Comparison of ENCODE assay signal across 14 cellular contexts in genomic region chr6:166589334-166589731, GRCh38. TPM values are rescaled to one million over a fixed set of nuclear protein-coding genes. Genes with fewer than 3 reads are reported as not detected.
DNase-seq lines count a peak whose midpoint lies in the region; ATAC-seq, FAIRE-seq and TF ChIP-seq lines count a peak whose summit lies in the region.
"Had no signal": no experiment of that assay in that cellular context is flagged by ENCODE, and none has a peak within 500 bp of the region (broad histone marks: within the 10 kb centered on the region; RNA-seq: fewer than 3 reads in every experiment).

No MANE protein-coding gene starts in this region.

- no peak for TF ChIP-seq CTCF in GM12878 (IDR thresholded peaks at IDR 0.05 in 2 of 3, conservative IDR thresholded peaks at IDR 0.05 in 1 of 3; ENCODE audit: control insufficient read depth in 2 of 3, extremely low read depth in 1 of 3, insufficient read depth in 1 of 3, low read depth in 3 of 3, low read length in 3 of 3)

- no peak for TF ChIP-seq RAD21 in GM12878 (IDR thresholded peaks at IDR 0.05; ENCODE audit: insufficient read depth, low read depth, low read length)

- no peaks in the 10 kb centered on the region for H4K20me1 ChIP-seq in GM12878 (ENCODE audit: control insufficient read depth, insufficient read depth)

- peak in 1 of 2 donors; percentile 23 for ATAC-seq in activated T-cell treated with anti-CD3 and anti-CD28 coated beads, Interleukin-2, amount 50 U/mL, for 72 hours (replicated peaks in 1 of 2)
- ATAC-seq in HG02759 (IDR thresholded peaks at IDR 0.05; ENCODE audit: unreplicated experiment) (peak; percentile 25), GM12878 (peak; percentile 45), HG03571 (IDR thresholded peaks at IDR 0.05; ENCODE audit: unreplicated experiment) (no peak)
- ATAC-seq in stimulated activated effector memory CD8-positive, alpha-beta T cell treated with anti-CD3 and anti-CD28 coated beads, Interleukin-12 subunit alpha, Interleukin-12 subunit beta, amount 100 ng/mL, for 72 hours, result peak; percentile 49
- no peak for ATAC-seq in naive thymus-derived CD4-positive, alpha-beta T cell
- ATAC-seq: A549 had no signal

- no peak for DNase-seq in activated T-cell treated with anti-CD3 and anti-CD28 coated beads, Interleukin-2, amount 50 U/mL, for 72 hours
- no peak for DNase-seq in activated T-cell treated with anti-CD3 and anti-CD28 coated beads, Interleukin-2, amount 50 U/mL, for 48 hours
- DNase-seq in GM12878 (ENCODE audit: low read depth, low spot score) (peak; percentile 42), NOMO-1 treated with DMSO at 0.1 percent for 48 hours (lab: John Stamatoyannopoulos, UW; ENCODE audit: unreplicated experiment) (no peak)
- no peak for DNase-seq in stimulated activated effector memory CD8-positive, alpha-beta T cell treated with anti-CD3 and anti-CD28 coated beads, Interleukin-12 subunit alpha, Interleukin-12 subunit beta, amount 100 ng/mL, for 72 hours (ENCODE audit: low spot score in 2 of 2)
- no peak for DNase-seq in naive thymus-derived CD4-positive, alpha-beta T cell
- DNase-seq: activated T-cell treated with anti-CD3 and anti-CD28 coated beads, Interleukin-2, amount 50 U/mL, for 24 hours had no signal

- peak overlapping the region; percentile 73 for H3K27ac ChIP-seq in GM12878 (ENCODE audit: control insufficient read depth, insufficient read depth)
- no peak overlapping the region for H3K27ac ChIP-seq in naive thymus-derived CD4-positive, alpha-beta T cell (ENCODE audit: low read depth, low read length)
- H3K27ac ChIP-seq: A549, cardiac muscle cell, neural progenitor cell had no signal

- H3K4me3 Mint-ChIP-seq in activated T-cell treated with anti-CD3 and anti-CD28 coated beads, Interleukin-2, amount 50 U/mL, for 72 hours, result peak overlapping the region; percentile 5 to 45
- H3K4me3 Mint-ChIP-seq in stimulated activated effector memory CD8-positive, alpha-beta T cell treated with anti-CD3 and anti-CD28 coated beads, Interleukin-12 subunit alpha, Interleukin-12 subunit beta, amount 100 ng/mL, for 72 hours, result no peak overlapping the region
- no peak overlapping the region for H3K4me3 Mint-ChIP-seq in naive thymus-derived CD4-positive, alpha-beta T cell
- H3K4me3 Mint-ChIP-seq: activated T-cell treated with anti-CD3 and anti-CD28 coated beads, Interleukin-2, amount 50 U/mL, for 24 hours; neural progenitor cell had no signal

- intact Hi-C loops in GM12878 (cut with micrococcal nuclease; ENCODE audit: unreplicated experiment), result loop anchor here (2.0 kb wide), 1 partner anchor 37 kb away; the partner anchor contains the start of gene RPS6KA2
- intact Hi-C loops in naive thymus-derived CD4-positive, alpha-beta T cell (cut with micrococcal nuclease), result no loop called here

- no peak for TF ChIP-seq POLR2A in GM12878 (IDR thresholded peaks at IDR 0.05; ENCODE audit: low read depth, low read length)

- TF ChIP-seq EP300 in GM12878 (IDR thresholded peaks at IDR 0.05; ENCODE audit: borderline replicate concordance in 1 of 2, control insufficient read depth in 1 of 2, low read depth in 2 of 2, low read length in 2 of 2), result no peak

- WGBS in GM12878 (ENCODE audit: insufficient coverage, insufficient replicate concordance, low lambda C conversion rate, missing lambda C conversion rate), result 7% methylated on average over 4 of the region's 4 CpGs

- H3K36me3 Mint-ChIP-seq in activated T-cell treated with anti-CD3 and anti-CD28 coated beads, Interleukin-2, amount 50 U/mL, for 72 hours (ENCODE audit: insufficient read depth in 2 of 2), result no peaks in the 10 kb centered on the region
- H3K36me3 Mint-ChIP-seq in stimulated activated effector memory CD8-positive, alpha-beta T cell treated with anti-CD3 and anti-CD28 coated beads, Interleukin-12 subunit alpha, Interleukin-12 subunit beta, amount 100 ng/mL, for 72 hours, result no peaks in the 10 kb centered on the region
- H3K36me3 Mint-ChIP-seq in naive thymus-derived CD4-positive, alpha-beta T cell, result no peaks in the 10 kb centered on the region

- POLR2A ChIA-PET in GM12878 (lab: Charles Lee), result no interaction called here
- POLR2A ChIA-PET in naive thymus-derived CD4-positive, alpha-beta T cell (lab: Charles Lee), result no interaction called here

- H3K4me1 ChIP-seq in GM12878 (ENCODE audit: control insufficient read depth, insufficient read depth, low read length), result peaks cover 32% of the 10 kb centered on the region
- peaks cover 0 to 5% of the 10 kb centered on the region in 2 donors for H3K4me1 ChIP-seq in naive thymus-derived CD4-positive, alpha-beta T cell (ENCODE audit: control insufficient read depth in 2 of 2, insufficient read depth in 2 of 2, low read length in 2 of 2)
- H3K4me1 ChIP-seq: A549 had no signal

- H3K36me3 ChIP-seq in GM12878 (ENCODE audit: control insufficient read depth in 2 of 2, insufficient read depth in 2 of 2, low read length in 1 of 2), result no peaks in the 10 kb centered on the region
- no peaks in the 10 kb centered on the region for H3K36me3 ChIP-seq in naive thymus-derived CD4-positive, alpha-beta T cell (ENCODE audit: control insufficient read depth in 2 of 3, insufficient read depth in 3 of 3, low read length in 3 of 3)
- H3K36me3 ChIP-seq: cardiac muscle cell, esophagus muscularis mucosa, neural progenitor cell had no signal

- in situ Hi-C loops in GM12878 (cut with MboI), result no loop called here

- FAIRE-seq in GM12878 (lab: Jason Lieb, UNC), result no peak
- FAIRE-seq: A549, H1 had no signal

- no peaks in the 10 kb centered on the region for H3K9me3 Mint-ChIP-seq in activated T-cell treated with anti-CD3 and anti-CD28 coated beads, Interleukin-2, amount 50 U/mL, for 72 hours
- no peaks in the 10 kb centered on the region for H3K9me3 Mint-ChIP-seq in stimulated activated effector memory CD8-positive, alpha-beta T cell treated with anti-CD3 and anti-CD28 coated beads, Interleukin-12 subunit alpha, Interleukin-12 subunit beta, amount 100 ng/mL, for 72 hours
- H3K9me3 Mint-ChIP-seq in naive thymus-derived CD4-positive, alpha-beta T cell, result no peaks in the 10 kb centered on the region
- H3K9me3 Mint-ChIP-seq: activated T-cell treated with anti-CD3 and anti-CD28 coated beads, Interleukin-2, amount 50 U/mL, for 24 hours; neural progenitor cell had no signal

- H3K27me3 Mint-ChIP-seq in activated T-cell treated with anti-CD3 and anti-CD28 coated beads, Interleukin-2, amount 50 U/mL, for 72 hours (ENCODE audit: low read depth), result no peaks in the 10 kb centered on the region
- H3K27me3 Mint-ChIP-seq in naive thymus-derived CD4-positive, alpha-beta T cell, result no peaks in the 10 kb centered on the region
- H3K27me3 Mint-ChIP-seq: activated T-cell treated with anti-CD3 and anti-CD28 coated beads, Interleukin-2, amount 50 U/mL, for 24 hours had no signal

- H3K4me3 ChIP-seq in GM12878, result peak overlapping the region; percentile 57; the same call in 1 of the 2 replicates
- no peak overlapping the region for H3K4me3 ChIP-seq in naive thymus-derived CD4-positive, alpha-beta T cell (ENCODE audit: low read length)
- H3K4me3 ChIP-seq: A549, cardiac muscle cell, esophagus muscularis mucosa, neural progenitor cell had no signal

- no peaks in the 10 kb centered on the region for H3K27me3 ChIP-seq in GM12878 (replicated peaks in 1 of 2; ENCODE audit: control insufficient read depth in 2 of 2, insufficient read depth in 2 of 2, low read length in 1 of 2)
- H3K27me3 ChIP-seq in naive thymus-derived CD4-positive, alpha-beta T cell (ENCODE audit: control insufficient read depth in 2 of 2, insufficient read depth in 2 of 2, low read length in 2 of 2), result no peaks in the 10 kb centered on the region
- H3K27me3 ChIP-seq: cardiac muscle cell, esophagus muscularis mucosa, neural progenitor cell had no signal

- H3K4me2 ChIP-seq in GM12878 (ENCODE audit: control insufficient read depth, insufficient read depth), result peak overlapping the region; percentile 84
- H3K4me2 ChIP-seq: A549, neural progenitor cell had no signal

- no peak overlapping the region for H3K27ac Mint-ChIP-seq in activated T-cell treated with anti-CD3 and anti-CD28 coated beads, Interleukin-2, amount 50 U/mL, for 72 hours
- no peak overlapping the region for H3K27ac Mint-ChIP-seq in stimulated activated effector memory CD8-positive, alpha-beta T cell treated with anti-CD3 and anti-CD28 coated beads, Interleukin-12 subunit alpha, Interleukin-12 subunit beta, amount 100 ng/mL, for 72 hours
- H3K27ac Mint-ChIP-seq in naive thymus-derived CD4-positive, alpha-beta T cell, result no peak overlapping the region
- H3K27ac Mint-ChIP-seq: activated T-cell treated with anti-CD3 and anti-CD28 coated beads, Interleukin-2, amount 50 U/mL, for 24 hours had no signal

- H3K9me3 ChIP-seq in GM12878 (replicated peaks; ENCODE audit: control insufficient read depth, insufficient read depth, low read length), result no peaks in the 10 kb centered on the region
- H3K9me3 ChIP-seq in naive thymus-derived CD4-positive, alpha-beta T cell (ENCODE audit: control insufficient read depth in 2 of 3, low read length in 3 of 3), result no peaks in the 10 kb centered on the region
- H3K9me3 ChIP-seq: A549, esophagus muscularis mucosa had no signal

- H2AFZ ChIP-seq in GM12878 (ENCODE audit: control insufficient read depth, low read depth, low read length), result peak overlapping the region; percentile 12; the same call in 1 of the 2 replicates
- H2AFZ ChIP-seq: neural progenitor cell had no signal

- peak overlapping the region; percentile 4; the same call in 1 of the 2 replicates for H3K9ac ChIP-seq in GM12878 (ENCODE audit: control insufficient read depth, insufficient read depth, low read length)
- H3K9ac ChIP-seq: neural progenitor cell had no signal

- H3K79me2 ChIP-seq in GM12878 (ENCODE audit: control insufficient read depth, insufficient read depth, low read length), result no peaks in the 10 kb centered on the region

- H3K4me1 Mint-ChIP-seq in activated T-cell treated with anti-CD3 and anti-CD28 coated beads, Interleukin-2, amount 50 U/mL, for 72 hours (ENCODE audit: low read depth), result peaks cover 29% of the 10 kb centered on the region
- H3K4me1 Mint-ChIP-seq in stimulated activated effector memory CD8-positive, alpha-beta T cell treated with anti-CD3 and anti-CD28 coated beads, Interleukin-12 subunit alpha, Interleukin-12 subunit beta, amount 100 ng/mL, for 72 hours, result peaks cover 20% of the 10 kb centered on the region
- peaks cover 0 to 18% (median 12%) of the 10 kb centered on the region in 7 donors for H3K4me1 Mint-ChIP-seq in naive thymus-derived CD4-positive, alpha-beta T cell

- BruUV-seq in GM12878 (replicated peaks; lab: Mats Ljungman, UMichigan), result no TSS peak

- SMC1A ChIA-PET in GM12878 (lab: Charles Lee; ENCODE audit: uncharacterized antibody, unreplicated experiment), result interaction anchor here (0.7 to 1.2 kb wide), 5 partner anchors 33 to 554 kb away, joined by 3 read pairs; no protein-coding TSS in a partner anchor

- RAD21 ChIA-PET in GM12878 (lab: Charles Lee; ENCODE audit: unreplicated experiment), result interaction anchor here (1.8 kb wide), 1 partner anchor 38 kb away, joined by 8 read pairs; the partner anchor contains the start of gene RPS6KA2

- CTCF ChIA-PET in GM12878 (lab: Yijun Ruan, JAX), result interaction anchor here (1.0 to 1.5 kb wide), 2 partner anchors 14 to 101 kb away, joined by 3 to 10 read pairs; no protein-coding TSS in a partner anchor
- CTCF ChIA-PET in naive thymus-derived CD4-positive, alpha-beta T cell (lab: Charles Lee), result interaction anchor here (1.2 kb wide), 1 partner anchor 9 kb away, joined by 3 read pairs; no protein-coding TSS in a partner anchor

RNA-seq across cellular contexts. Expression of gene RAMACL, which starts 2.9 kb away (rescaled TPM):
- total RNA-seq in activated T-cell treated with anti-CD3 and anti-CD28 coated beads, Interleukin-2, amount 50 U/mL, for 72 hours, result 1 to 10 TPM in 1 of 2 donors, under 1 TPM in 1; 0.95 to 1.4 TPM
- total RNA-seq in GM12878 (2013; cell fraction: nucleolus; rRNA removed), result 0.91 and 1.3 TPM in 2 replicates
- total RNA-seq in GM12878 (2014; rRNA removed) (0.11 TPM in 1 of 2 replicates, not detected in the other), GM12878 (2014; rRNA removed; fragmentation: Illumina TruSeq; extraction: Trizol) (0.09 TPM in 1 of 2 replicates, not detected in the other), GM12878 (2021) (0.31 TPM in 1 of 2 replicates, not detected in the other)
- polyA plus RNA-seq in GM12878 (2011; ENCODE audit: low read depth), result 0.70 TPM
- polyA plus RNA-seq in GM12878 (2011; rRNA removed) (0.48 and 0.95 TPM in 2 replicates), GM12878 (2014; fragmentation: Illumina TruSeq; extraction: Trizol) (0.38 and 0.48 TPM in 2 replicates), GM12878 (2014; fragmentation: Nextera tagmentation; extraction: Ambion mirVana) (1 to 10 TPM; 1.3 TPM), GM12878 (2014; rRNA removed) (0.06 and 0.18 TPM in 2 replicates), GM12878 (2016; fragmentation: Nextera tagmentation; extraction: Ambion mirVana) (under 1 TPM in 1 of 2 experiments, not detected in 1; 0.26 TPM)
- polyA plus RNA-seq in GM12878 (2011; cell fraction: cytosol; rRNA removed), result 0.04 and 0.05 TPM in 2 replicates
- 0.09 and 0.24 TPM in 2 replicates for polyA plus RNA-seq in GM12878 (2011; cell fraction: nucleus; rRNA removed)
- 0.22 and 0.51 TPM in 2 replicates for polyA plus RNA-seq in GM12878 (2012)
- polyA minus RNA-seq in GM12878 (2011; rRNA and poly(A)+ RNA removed), result 0.46 and 0.59 TPM in 2 replicates
- polyA minus RNA-seq in GM12878 (2011; cell fraction: cytosol; rRNA and poly(A)+ RNA removed), result 0.42 TPM in 1 of 2 replicates, not detected in the other
- 0.36 and 0.67 TPM in 2 replicates for polyA minus RNA-seq in GM12878 (2011; cell fraction: nucleus; rRNA and poly(A)+ RNA removed)
- total RNA-seq in naive thymus-derived CD4-positive, alpha-beta T cell, result 1 to 10 TPM in 1 of 5 experiments, under 1 TPM in 4; 0.43 to 1.2 (median 0.78) TPM
- not detected for polyA plus RNA-seq in naive thymus-derived CD4-positive, alpha-beta T cell

RNA-seq across cellular contexts. Expression of gene RPS6KA2, which starts 37.7 kb away (rescaled TPM):
- total RNA-seq in activated T-cell treated with anti-CD3 and anti-CD28 coated beads, Interleukin-2, amount 50 U/mL, for 72 hours, result 10 to 100 TPM; 28.1 to 28.5 TPM
- total RNA-seq in GM12878 (2013; cell fraction: nucleolus; rRNA removed), result 1.4 and 1.6 TPM in 2 replicates
- total RNA-seq in GM12878 (2014; rRNA removed), result 0.17 and 0.38 TPM in 2 replicates
- 0.22 TPM in 1 of 2 replicates, not detected in the other for total RNA-seq in GM12878 (2014; rRNA removed; fragmentation: Illumina TruSeq; extraction: Trizol)
- total RNA-seq in GM12878 (2021), result 0.53 and 1.0 TPM in 2 replicates
- 0.85 TPM for polyA plus RNA-seq in GM12878 (2011; ENCODE audit: low read depth)
- polyA plus RNA-seq in GM12878 (2011; rRNA removed), result 0.24 and 0.37 TPM in 2 replicates
- polyA plus RNA-seq in GM12878 (2011; cell fraction: cytosol; rRNA removed), result 0.22 and 0.39 TPM in 2 replicates
- polyA plus RNA-seq in GM12878 (2011; cell fraction: nucleus; rRNA removed), result 1.3 and 1.5 TPM in 2 replicates
- polyA plus RNA-seq in GM12878 (2012), result 1.2 and 1.6 TPM in 2 replicates
- polyA plus RNA-seq in GM12878 (2014; fragmentation: Illumina TruSeq; extraction: Trizol), result 0.07 and 1.0 TPM in 2 replicates
- under 1 TPM in 1 of 2 experiments, not detected in 1; 0.02 TPM for polyA plus RNA-seq in GM12878 (2014; fragmentation: Nextera tagmentation; extraction: Ambion mirVana)
- 0.44 and 0.53 TPM in 2 replicates for polyA plus RNA-seq in GM12878 (2014; rRNA removed)
- under 1 TPM; 0.21 to 0.51 TPM for polyA plus RNA-seq in GM12878 (2016; fragmentation: Nextera tagmentation; extraction: Ambion mirVana)
- polyA minus RNA-seq in GM12878 (2011; rRNA and poly(A)+ RNA removed), result 0.31 and 0.66 TPM in 2 replicates
- polyA minus RNA-seq in GM12878 (2011; cell fraction: cytosol; rRNA and poly(A)+ RNA removed), result 0.13 and 0.83 TPM in 2 replicates
- polyA minus RNA-seq in GM12878 (2011; cell fraction: nucleus; rRNA and poly(A)+ RNA removed), result 0.97 and 1.4 TPM in 2 replicates
- total RNA-seq in naive thymus-derived CD4-positive, alpha-beta T cell, result 10 to 100 TPM in 2 of 5 experiments, 1 to 10 TPM in 3; 4.5 to 17.1 (median 6.6) TPM
- 1 to 10 TPM; 5.0 to 7.1 TPM for polyA plus RNA-seq in naive thymus-derived CD4-positive, alpha-beta T cell

Comparison
In these comparisons a context has a peak if more than half of its experiments do, and no peak if none do; other contexts are left out.
1. ATAC-seq: peak in HG02759 (single experiment), GM12878 (single experiment) and stimulated activated effector memory CD8-positive, alpha-beta T cell treated with anti-CD3 and anti-CD28 coated beads, Interleukin-12 subunit alpha, Interleukin-12 subunit beta, amount 100 ng/mL, for 72 hours (single experiment); none in HG03571 (single experiment) and naive thymus-derived CD4-positive, alpha-beta T cell (single experiment).
2. H3K4me3 Mint-ChIP-seq: peak in activated T-cell treated with anti-CD3 and anti-CD28 coated beads, Interleukin-2, amount 50 U/mL, for 72 hours (2 of 2); none in stimulated activated effector memory CD8-positive, alpha-beta T cell treated with anti-CD3 and anti-CD28 coated beads, Interleukin-12 subunit alpha, Interleukin-12 subunit beta, amount 100 ng/mL, for 72 hours (single experiment) and naive thymus-derived CD4-positive, alpha-beta T cell (0 of 10).